8 cellular contexts compared by ENCODE assay signal in genomic region chr5:95621839-95622629, GRCh38. TPM values are rescaled to one million over a fixed set of nuclear protein-coding genes. Genes with fewer than 3 reads are reported as not detected.
DNase-seq lines count a peak whose midpoint lies in the region; ATAC-seq and TF ChIP-seq lines count a peak whose summit lies in the region.
"Had no signal": no experiment of that assay in that cellular context is flagged by ENCODE, and none has a peak within 500 bp of the region (broad histone marks: within the 10 kb centered on the region; RNA-seq: fewer than 3 reads in every experiment).

No MANE protein-coding gene starts in this region.

- H3K4me1 Mint-ChIP-seq in HFFc6 (ENCODE audit: low read depth) (peaks cover 17% of the 10 kb centered on the region), osteocyte (ENCODE audit: unreplicated experiment) (peaks cover 13% of the 10 kb centered on the region)
- peaks cover 38% of the 10 kb centered on the region for H3K4me1 Mint-ChIP-seq in dendritic cell treated with granulocyte-macrophage colony-stimulating factor and Interleukin-4, amounts not matched to agents 40 ng/mL and 50 ng/mL, for 4 days (ENCODE audit: low read depth)

- H3F3A ChIP-seq in PC-3 (ENCODE audit: low read length, unreplicated experiment) = no peaks in the 10 kb centered on the region

- H3K4me3 Mint-ChIP-seq in HFFc6 (peak overlapping the region; percentile 79), osteocyte (ENCODE audit: unreplicated experiment) (peak overlapping the region; percentile 69)
- peak overlapping the region; percentile 72 for H3K4me3 Mint-ChIP-seq in dendritic cell treated with granulocyte-macrophage colony-stimulating factor and Interleukin-4, amounts not matched to agents 40 ng/mL and 50 ng/mL, for 4 days

- no peak for DNase-seq in HFFc6
- DNase-seq in PC-3 = no peak
- no peak for DNase-seq in osteocyte (ENCODE audit: extremely low spot score, unreplicated experiment)
- no peak for DNase-seq in T1000 (lab: John Stamatoyannopoulos, UW)
- DNase-seq: NCI-H2227 treated with DMSO at 0.1 percent for 48 hours had no signal

- no peaks in the 10 kb centered on the region for H3K9me2 ChIP-seq in PC-3 (replicated peaks; ENCODE audit: low read length)

- H3K9ac ChIP-seq in PC-3 (ENCODE audit: low read length) = no peak overlapping the region

- H3K27me3 ChIP-seq in PC-3 (ENCODE audit: low read length) = 0 out of 2 replicates have a peak, but pooled peaks cover 9% of the 10 kb centered on the region

- no peaks in the 10 kb centered on the region for H3K4me1 ChIP-seq in PC-3 (ENCODE audit: insufficient read depth, low read length)

- POLR2A ChIA-PET in PC-3 (lab: Charles Lee; ENCODE audit: unreplicated experiment) = no interaction called here

- H3K9me3 Mint-ChIP-seq in HFFc6 (no peaks in the 10 kb centered on the region), osteocyte (ENCODE audit: unreplicated experiment) (peaks cover 5% of the 10 kb centered on the region)
- no peaks in the 10 kb centered on the region for H3K9me3 Mint-ChIP-seq in dendritic cell treated with granulocyte-macrophage colony-stimulating factor and Interleukin-4, amounts not matched to agents 40 ng/mL and 50 ng/mL, for 4 days

- ATAC-seq in PC-3 = no peak
- ATAC-seq in HG02763 (IDR thresholded peaks at IDR 0.05; ENCODE audit: unreplicated experiment) = no peak
- no peak for ATAC-seq in HG02970 (IDR thresholded peaks at IDR 0.05; ENCODE audit: low FRiP score, unreplicated experiment)

- H3K36me3 Mint-ChIP-seq in HFFc6 (ENCODE audit: low read depth) (no peaks in the 10 kb centered on the region), osteocyte (ENCODE audit: unreplicated experiment) (no peaks in the 10 kb centered on the region)
- no peaks in the 10 kb centered on the region for H3K36me3 Mint-ChIP-seq in dendritic cell treated with granulocyte-macrophage colony-stimulating factor and Interleukin-4, amounts not matched to agents 40 ng/mL and 50 ng/mL, for 4 days (ENCODE audit: low read depth)

- H3K27me3 Mint-ChIP-seq in HFFc6 (ENCODE audit: insufficient read depth) = peaks cover 7% of the 10 kb centered on the region
- H3K27me3 Mint-ChIP-seq in dendritic cell treated with granulocyte-macrophage colony-stimulating factor and Interleukin-4, amounts not matched to agents 40 ng/mL and 50 ng/mL, for 4 days = peaks cover 41% of the 10 kb centered on the region
- no peaks in the 10 kb centered on the region for H3K27me3 Mint-ChIP-seq in osteocyte (ENCODE audit: unreplicated experiment)

- no peaks in the 10 kb centered on the region for H3K9me3 ChIP-seq in PC-3 (ENCODE audit: low read length)

- H2AFZ ChIP-seq in PC-3 (ENCODE audit: low read length) = no peak overlapping the region

- H3K4me3 ChIP-seq in PC-3 (ENCODE audit: low read length) = 0 out of 2 replicates have a peak overlapping the region, but pooled peaks have one; percentile 53

- H3K79me2 ChIP-seq in PC-3 (ENCODE audit: low read length) = no peaks in the 10 kb centered on the region

- TF ChIP-seq CTCF in HFFc6 (IDR thresholded peaks at IDR 0.05) (no peak), PC-3 (conservative IDR thresholded peaks at IDR 0.05; ENCODE audit: low read depth, low read length) (no peak), osteocyte (IDR thresholded peaks at IDR 0.05) (no peak)

- no peaks in the 10 kb centered on the region for H3K36me3 ChIP-seq in PC-3 (ENCODE audit: low read depth, low read length)

- peak overlapping the region; percentile 80 for H3K4me2 ChIP-seq in PC-3 (ENCODE audit: low read length)

- H4K20me1 ChIP-seq in PC-3 (ENCODE audit: low read length) = no peaks in the 10 kb centered on the region

- H3K27ac Mint-ChIP-seq in HFFc6 (no peak overlapping the region), osteocyte (ENCODE audit: unreplicated experiment) (no peak overlapping the region)
- H3K27ac Mint-ChIP-seq in dendritic cell treated with granulocyte-macrophage colony-stimulating factor and Interleukin-4, amounts not matched to agents 40 ng/mL and 50 ng/mL, for 4 days = peak overlapping the region; percentile 71

- BruUV-seq in PC-3 (replicated peaks; lab: Mats Ljungman, UMichigan) = no TSS peak

- H3K27ac ChIP-seq in PC-3 (ENCODE audit: low read length) = no peak overlapping the region

- CTCF ChIA-PET in PC-3 (lab: Charles Lee) = no interaction called here

- intact Hi-C loops in PC-3 (cut with micrococcal nuclease) = no loop called here
- intact Hi-C loops in dendritic cell treated with granulocyte-macrophage colony-stimulating factor and Interleukin-4, amounts not matched to agents 40 ng/mL and 50 ng/mL, for 4 days (cut with micrococcal nuclease) = loop anchor here (5.0 kb wide), 1 partner anchor 65 kb away; the partner anchor contains the start of gene ARSK

RNA-seq across cellular contexts. Expression of gene GPR150, which starts 2.1 kb away (rescaled TPM):
- total RNA-seq in HFFc6 (2021; fragmentation: NEBNext Ultra II Directional; extraction: Animal tissue kit (Norgen Biotek cat#: 25700)) = under 1 TPM; 0.14 to 0.35 (median 0.22) TPM
- total RNA-seq in PC-3 (2014; rRNA removed) (0.35 TPM in 1 of 2 replicates, not detected in the other), osteocyte (0.16 and 0.21 TPM in 2 replicates)

RNA-seq across cellular contexts. Expression of gene RFESD, which starts 24.5 kb away (rescaled TPM):
- 1 to 10 TPM; 2.2 to 3.7 (median 2.3) TPM for total RNA-seq in HFFc6 (2021; fragmentation: NEBNext Ultra II Directional; extraction: Animal tissue kit (Norgen Biotek cat#: 25700))
- total RNA-seq in PC-3 (2014; rRNA removed) (0.36 and 2.4 TPM in 2 replicates), osteocyte (1.7 and 2.3 TPM in 2 replicates)
